ENCODE assay signal across 21 cellular contexts in the genomic region with DNA sequence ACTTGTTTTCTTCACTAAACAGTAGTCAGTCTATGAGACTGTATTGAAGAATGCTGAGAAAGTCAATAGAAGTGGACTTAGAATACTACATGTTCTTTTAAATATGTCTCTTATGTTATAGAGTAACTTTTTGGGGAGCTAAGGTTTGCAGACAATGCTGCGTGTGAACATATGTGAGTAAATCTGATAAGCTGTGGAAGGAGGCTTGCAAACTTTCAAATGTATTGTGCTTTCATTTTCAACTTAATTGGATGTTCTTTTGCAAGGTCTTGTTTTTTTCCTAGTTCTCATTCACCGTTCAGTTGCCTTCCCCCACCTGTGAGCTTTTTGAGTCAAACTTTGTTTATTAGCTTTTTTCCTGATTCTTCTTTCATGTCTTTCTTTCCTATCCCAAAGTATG.
DNase-seq lines count a peak whose midpoint lies in the region; ATAC-seq and TF ChIP-seq lines count a peak whose summit lies in the region.
"Had no signal": no experiment of that assay in that cellular context is flagged by ENCODE, and none has a peak within 500 bp of the region (broad histone marks: within the 10 kb centered on the region; RNA-seq: fewer than 3 reads in every experiment).

No MANE protein-coding gene starts in this region.

- no peaks in the 10 kb centered on the region for H3K79me2 ChIP-seq in H9 (ENCODE audit: insufficient read depth, low read length)

- H3K27ac ChIP-seq in H9 (ENCODE audit: insufficient read length, low read depth, low read length) = peak overlapping the region; percentile 33
- H3K27ac ChIP-seq: BLaER1 treated with 17β-estradiol and CSF1 and Interleukin-3, amounts not matched to agents 10 nM and 100 nM; breast epithelium; GM23248 had no signal

- no peak overlapping the region for H2BK5ac ChIP-seq in H9 (ENCODE audit: insufficient read length, low read length)

- no peak overlapping the region for H3K9ac ChIP-seq in H9 (ENCODE audit: extremely low read depth, insufficient read length, low read length)
- H3K9ac ChIP-seq: BLaER1 treated with 17β-estradiol and CSF1 and Interleukin-3, amounts not matched to agents 10 nM and 100 nM; GM23248 had no signal

- H3K56ac ChIP-seq in H9 (ENCODE audit: insufficient read length, low read depth, low read length) = no peak overlapping the region

- CTCF ChIA-PET in activated CD8-positive, alpha-beta memory T cell treated with anti-CD3 and anti-CD28 coated beads, Interleukin-2, amount 10 ng/mL, durations not matched to agents 7 days and 5 days (lab: Charles Lee) = no interaction called here

- no peaks in the 10 kb centered on the region for H3K9me3 ChIP-seq in H9 (ENCODE audit: control insufficient read depth, low read depth, low read length)
- H3K9me3 ChIP-seq: breast epithelium had no signal

- no peak overlapping the region for H3K14ac ChIP-seq in H9 (ENCODE audit: insufficient read depth, low read length)

- H3K79me1 ChIP-seq in H9 (ENCODE audit: insufficient read depth, low read depth, low read length, poor library complexity, severe bottlenecking) = no peaks in the 10 kb centered on the region

- H2AFZ ChIP-seq in H9 (ENCODE audit: low read length) = no peak overlapping the region
- H2AFZ ChIP-seq: GM23248 had no signal

- DNase-seq in activated CD8-positive, alpha-beta memory T cell treated with anti-CD3 and anti-CD28 coated beads, Interleukin-2, amount 10 ng/mL, durations not matched to agents 7 days and 5 days = no peak
- DNase-seq in activated CD8-positive, alpha-beta memory T cell treated with anti-CD3 and anti-CD28 coated beads for 24 hours = no peak
- no peak for DNase-seq in H9
- no peak for DNase-seq in activated naive CD8-positive, alpha-beta T cell treated with anti-CD3 and anti-CD28 coated beads for 36 hours
- DNase-seq in osteocyte (ENCODE audit: extremely low spot score, unreplicated experiment) = no peak
- no peak for DNase-seq in stimulated activated CD4-positive, alpha-beta T cell treated with anti-CD3 and anti-CD28 coated beads, Interleukin-4, amount 100 ng/mL, for 24 hours
- no peak for DNase-seq in LoVo (ENCODE audit: low spot score)
- DNase-seq: DMS 273 treated with DMSO at 0.1 percent for 48 hours; foreskin melanocyte; GDM1; GM23248; mesendoderm; NCI-H1417; NCI-H526; SHP77; stimulated activated CD4-positive, alpha-beta T cell treated with anti-CD3 and anti-CD28 coated beads, Interleukin-2, amount 100 ng/mL, for 48 hours had no signal

- H4K20me1 ChIP-seq in H9 (ENCODE audit: control insufficient read depth, insufficient read depth, insufficient read length) = no peaks in the 10 kb centered on the region
- H4K20me1 ChIP-seq: BLaER1 treated with 17β-estradiol and CSF1 and Interleukin-3, amounts not matched to agents 10 nM and 100 nM had no signal

- H2BK20ac ChIP-seq in H9 (ENCODE audit: low read depth, low read length, poor library complexity, severe bottlenecking) = no peak overlapping the region

- no peak overlapping the region for H3T11ph ChIP-seq in H9 (ENCODE audit: low read length)

- no peak for TF ChIP-seq CTCF in H9 (conservative IDR thresholded peaks at IDR 0.05)
- no peak for TF ChIP-seq CTCF in osteocyte (IDR thresholded peaks at IDR 0.05)

- no peak overlapping the region for H4K5ac ChIP-seq in H9 (ENCODE audit: insufficient read length, low read depth, low read length)

- peaks cover 12% of the 10 kb centered on the region for H3K4me1 Mint-ChIP-seq in activated CD8-positive, alpha-beta memory T cell treated with anti-CD3 and anti-CD28 coated beads, Interleukin-2, amount 10 ng/mL, durations not matched to agents 7 days and 5 days
- H3K4me1 Mint-ChIP-seq in H9 (no peaks in the 10 kb centered on the region; a peak in 1 of 4 replicates), osteocyte (ENCODE audit: unreplicated experiment) (peaks cover 28% of the 10 kb centered on the region)
- H3K4me1 Mint-ChIP-seq in activated naive CD8-positive, alpha-beta T cell treated with anti-CD3 and anti-CD28 coated beads for 36 hours = peaks cover 22% of the 10 kb centered on the region

- no peak overlapping the region for H3K23ac ChIP-seq in H9 (ENCODE audit: insufficient read length, low read depth, low read length)

- H4K91ac ChIP-seq in H9 (ENCODE audit: insufficient read length, low read depth, low read length) = no peak overlapping the region

- H3K36me3 Mint-ChIP-seq in activated CD8-positive, alpha-beta memory T cell treated with anti-CD3 and anti-CD28 coated beads, Interleukin-2, amount 10 ng/mL, durations not matched to agents 7 days and 5 days = peaks cover 17% of the 10 kb centered on the region
- H3K36me3 Mint-ChIP-seq in H9 (ENCODE audit: insufficient read depth in 1 of 3, low read depth in 3 of 3) (no peaks in the 10 kb centered on the region), osteocyte (ENCODE audit: unreplicated experiment) (peaks cover 23% of the 10 kb centered on the region)
- H3K36me3 Mint-ChIP-seq in activated naive CD8-positive, alpha-beta T cell treated with anti-CD3 and anti-CD28 coated beads for 36 hours = peaks cover 17% of the 10 kb centered on the region

- peaks cover 29% of the 10 kb centered on the region for H3K27me3 Mint-ChIP-seq in activated CD8-positive, alpha-beta memory T cell treated with anti-CD3 and anti-CD28 coated beads, Interleukin-2, amount 10 ng/mL, durations not matched to agents 7 days and 5 days
- H3K27me3 Mint-ChIP-seq in H9 (ENCODE audit: low read depth) (no peaks in the 10 kb centered on the region), osteocyte (ENCODE audit: unreplicated experiment) (no peaks in the 10 kb centered on the region)
- H3K27me3 Mint-ChIP-seq in activated naive CD8-positive, alpha-beta T cell treated with anti-CD3 and anti-CD28 coated beads for 36 hours = no peaks in the 10 kb centered on the region
- H3K27me3 Mint-ChIP-seq: progenitor cell of endocrine pancreas had no signal

- no peak overlapping the region for H3K4me3 Mint-ChIP-seq in activated CD8-positive, alpha-beta memory T cell treated with anti-CD3 and anti-CD28 coated beads, Interleukin-2, amount 10 ng/mL, durations not matched to agents 7 days and 5 days
- H3K4me3 Mint-ChIP-seq in H9 = no peak overlapping the region
- H3K4me3 Mint-ChIP-seq in activated naive CD8-positive, alpha-beta T cell treated with anti-CD3 and anti-CD28 coated beads for 36 hours = no peak overlapping the region
- no peak overlapping the region for H3K4me3 Mint-ChIP-seq in osteocyte (ENCODE audit: unreplicated experiment)
- H3K4me3 Mint-ChIP-seq: nephron had no signal

- H3K23me2 ChIP-seq in H9 (ENCODE audit: insufficient read length, low read depth, low read length, poor library complexity, severe bottlenecking) = no peaks in the 10 kb centered on the region

- peak; percentile 39 for ATAC-seq in activated CD8-positive, alpha-beta memory T cell treated with anti-CD3 and anti-CD28 coated beads, Interleukin-2, amount 10 ng/mL, durations not matched to agents 7 days and 5 days
- ATAC-seq in SK-N-SH treated with all-trans-retinoic acid at 6 μM for 48 hours = no peak

- no peak overlapping the region for H4K8ac ChIP-seq in H9 (replicated peaks; ENCODE audit: insufficient read length, low read depth, low read length)

- no peak overlapping the region for H2BK120ac ChIP-seq in H9 (ENCODE audit: low read depth, low read length, poor library complexity, severe bottlenecking)

- no peak overlapping the region for H3K4me2 ChIP-seq in H9 (ENCODE audit: insufficient read depth, insufficient read length, low read length)
- H3K4me2 ChIP-seq: BLaER1 treated with 17β-estradiol and CSF1 and Interleukin-3, amounts not matched to agents 10 nM and 100 nM had no signal

- H2BK15ac ChIP-seq in H9 (ENCODE audit: low read depth, low read length) = no peak overlapping the region

- H3K27me3 ChIP-seq in H9 (ENCODE audit: insufficient read depth, low read length) = no peaks in the 10 kb centered on the region
- H3K27me3 ChIP-seq: BLaER1 treated with 17β-estradiol and CSF1 and Interleukin-3, amounts not matched to agents 10 nM and 100 nM; breast epithelium had no signal

- H3K4ac ChIP-seq in H9 (ENCODE audit: low read depth, low read length) = no peak overlapping the region

- H3K9me3 Mint-ChIP-seq in activated CD8-positive, alpha-beta memory T cell treated with anti-CD3 and anti-CD28 coated beads, Interleukin-2, amount 10 ng/mL, durations not matched to agents 7 days and 5 days (ENCODE audit: low read depth) = no peaks in the 10 kb centered on the region
- H3K9me3 Mint-ChIP-seq in H9 (no peaks in the 10 kb centered on the region), osteocyte (ENCODE audit: unreplicated experiment) (peaks cover 5% of the 10 kb centered on the region)
- peaks cover 6% of the 10 kb centered on the region for H3K9me3 Mint-ChIP-seq in activated naive CD8-positive, alpha-beta T cell treated with anti-CD3 and anti-CD28 coated beads for 36 hours

- H3K18ac ChIP-seq in H9 (ENCODE audit: insufficient read length, low read depth, low read length) = no peak overlapping the region

- WGBS in H9 (ENCODE audit: extremely low coverage, insufficient read length, low lambda C conversion rate) = no CpG with 5 or more reads among the region's 2 CpGs

- no peaks in the 10 kb centered on the region; the same call in 1 of the 2 replicates for H3K4me1 ChIP-seq in H9 (ENCODE audit: insufficient read depth, low read length)
- H3K4me1 ChIP-seq: breast epithelium had no signal

- no peak overlapping the region for H2BK12ac ChIP-seq in H9 (ENCODE audit: insufficient read length, low read depth, low read length)

- H2AK5ac ChIP-seq in H9 (ENCODE audit: insufficient read length, low read length) = no peak overlapping the region

- peak overlapping the region; percentile 44 for H3K27ac Mint-ChIP-seq in activated CD8-positive, alpha-beta memory T cell treated with anti-CD3 and anti-CD28 coated beads, Interleukin-2, amount 10 ng/mL, durations not matched to agents 7 days and 5 days
- H3K27ac Mint-ChIP-seq in H9 (peak overlapping the region in 1 of 3 experiments; percentile 32; a peak in 1 of 7 replicates), osteocyte (ENCODE audit: unreplicated experiment) (peak overlapping the region; percentile 36)
- peak overlapping the region; percentile 19 for H3K27ac Mint-ChIP-seq in activated naive CD8-positive, alpha-beta T cell treated with anti-CD3 and anti-CD28 coated beads for 36 hours
- H3K27ac Mint-ChIP-seq: progenitor cell of endocrine pancreas had no signal

TF ChIP-seq in SK-N-SH treated with all-trans-retinoic acid at 6 μM for 48 hours, 23 proteins besides CTCF, POLR2A, EP300 and RAD21 (continues in another document):
- TF ChIP-seq GLIS3 (CRISPR knock-in tag; IDR thresholded peaks at IDR 0.05) (no peak), SNAI2 (CRISPR knock-in tag; IDR thresholded peaks at IDR 0.05) (no peak), TOX (CRISPR knock-in tag; IDR thresholded peaks at IDR 0.05; ENCODE audit: borderline replicate concordance) (no peak), BACH2 (CRISPR knock-in tag; IDR thresholded peaks at IDR 0.05; ENCODE audit: borderline replicate concordance) (no peak), ZNF565 (CRISPR knock-in tag; conservative IDR thresholded peaks at IDR 0.05; ENCODE audit: low read depth) (no peak), OSR1 (CRISPR knock-in tag; IDR thresholded peaks at IDR 0.05) (no peak)
